Comparison of ENCODE assay signal across 8 cellular contexts in genomic region chr16:58020628-58021521, GRCh38. TPM values are rescaled to one million over a fixed set of nuclear protein-coding genes. Genes with fewer than 3 reads are reported as not detected.
DNase-seq lines count a peak whose midpoint lies in the region; ATAC-seq and TF ChIP-seq lines count a peak whose summit lies in the region.

No MANE protein-coding gene starts in this region.

- no peaks in the 10 kb centered on the region for H3K36me3 ChIP-seq in fibroblast of lung (ENCODE audit: control insufficient read depth, insufficient read depth, low read length)
- peaks cover 62% of the 10 kb centered on the region for H3K36me3 ChIP-seq in neutrophil

- no peaks in the 10 kb centered on the region for H3K9me3 Mint-ChIP-seq in activated T-cell treated with anti-CD3 and anti-CD28 coated beads, Interleukin-2, amount 50 U/mL, for 4 hours

- H3K4me1 ChIP-seq in fibroblast of lung (ENCODE audit: control insufficient read depth, extremely low read depth, insufficient read depth, low read length) (peaks cover 16% of the 10 kb centered on the region), neutrophil (ENCODE audit: control insufficient read depth in 1 of 2, insufficient read depth in 1 of 2, low read depth in 1 of 2, low read length in 1 of 2) (peaks cover 13 to 15% of the 10 kb centered on the region in 2 experiments)

- H3K4me3 Mint-ChIP-seq in activated T-cell treated with anti-CD3 and anti-CD28 coated beads, Interleukin-2, amount 50 U/mL, for 4 hours, result no peak overlapping the region

- no peaks in the 10 kb centered on the region for H3K36me3 Mint-ChIP-seq in activated T-cell treated with anti-CD3 and anti-CD28 coated beads, Interleukin-2, amount 50 U/mL, for 4 hours (ENCODE audit: insufficient read depth)

- no peaks in the 10 kb centered on the region for H3K27me3 Mint-ChIP-seq in activated T-cell treated with anti-CD3 and anti-CD28 coated beads, Interleukin-2, amount 50 U/mL, for 4 hours (ENCODE audit: low read depth)

- ATAC-seq in activated T-cell treated with anti-CD3 and anti-CD28 coated beads, Interleukin-2, amount 50 U/mL, for 4 hours, result peak in 1 of 2 donors; percentile 39
- no peak for ATAC-seq in HG02571 (IDR thresholded peaks at IDR 0.05; ENCODE audit: unreplicated experiment)

- H4K20me1 ChIP-seq in fibroblast of lung (ENCODE audit: control insufficient read depth, extremely low read depth, insufficient read depth, low read length), result no peaks in the 10 kb centered on the region

- TF ChIP-seq CTCF in 22Rv1 (IDR thresholded peaks at IDR 0.05), result peak; percentile 88
- TF ChIP-seq CTCF in GM12864 (IDR thresholded peaks at IDR 0.05; ENCODE audit: low read depth, low read length, missing control alignments), result peak; percentile 76
- TF ChIP-seq CTCF in fibroblast of lung (conservative IDR thresholded peaks at IDR 0.05 in 1 of 2, IDR thresholded peaks at IDR 0.05 in 1 of 2; ENCODE audit: low read depth in 1 of 2, low read length in 2 of 2), result peak; percentile 79 to 80
- TF ChIP-seq CTCF in neutrophil (IDR thresholded peaks at IDR 0.05), result peak; percentile 53

- H3K79me2 ChIP-seq in fibroblast of lung (ENCODE audit: control insufficient read depth, insufficient read depth, low read length), result no peaks in the 10 kb centered on the region

- H3K4me1 Mint-ChIP-seq in activated T-cell treated with anti-CD3 and anti-CD28 coated beads, Interleukin-2, amount 50 U/mL, for 4 hours (ENCODE audit: low read depth), result peaks cover 20% of the 10 kb centered on the region

- H3K27me3 ChIP-seq in fibroblast of lung (ENCODE audit: control insufficient read depth, insufficient read depth, low read length) (no peaks in the 10 kb centered on the region), neutrophil (peaks cover 36% of the 10 kb centered on the region)

- H3K4me2 ChIP-seq in fibroblast of lung (ENCODE audit: extremely low read depth, insufficient read depth, low read length), result no peak overlapping the region

- no peak overlapping the region for H3K9ac ChIP-seq in fibroblast of lung (ENCODE audit: insufficient read depth, low read length)

- DNase-seq in GM12864 (ENCODE audit: low read depth), result no peak
- DNase-seq in NCI-H460 (ENCODE audit: extremely low read depth, low read depth), result peak; percentile 53
- DNase-seq in activated T-cell treated with anti-CD3 and anti-CD28 coated beads, Interleukin-2, amount 50 U/mL, for 4 hours, result peak; percentile 59
- DNase-seq in fibroblast of lung (ENCODE audit: low read depth in 2 of 2), result peak in 1 of 2 donors; percentile 62
- no peak for DNase-seq in NCI-H2081 treated with DMSO at 0.1 percent for 48 hours (lab: John Stamatoyannopoulos, UW)

- H3K27ac ChIP-seq in 22Rv1 (no peak overlapping the region), fibroblast of lung (ENCODE audit: insufficient read depth, low read length) (no peak overlapping the region), neutrophil (no peak overlapping the region)

- no peaks in the 10 kb centered on the region for H3K9me3 ChIP-seq in fibroblast of lung (ENCODE audit: control insufficient read depth, insufficient read depth, low read depth, low read length)
- no peaks in the 10 kb centered on the region for H3K9me3 ChIP-seq in neutrophil

- H3K4me3 ChIP-seq in GM12864 (ENCODE audit: low read depth, low read length) (no peak overlapping the region), fibroblast of lung (replicated peaks in 1 of 4; ENCODE audit: control extremely low read depth in 1 of 4, insufficient read depth in 1 of 4, low read depth in 3 of 4, low read length in 4 of 4) (no peak overlapping the region), neutrophil (ENCODE audit: low read depth in 1 of 2, low read length in 1 of 2) (no peak overlapping the region)

- H2AFZ ChIP-seq in fibroblast of lung (ENCODE audit: low read length), result no peak overlapping the region

RNA-seq across cellular contexts. Expression of gene MMP15, which starts 4.7 kb away (rescaled TPM):
- total RNA-seq in NCI-H460 (2014; rRNA removed; shearing (Covaris generic)), result 4.0 and 4.8 TPM in 2 replicates
- 11.8 and 11.9 TPM in 2 replicates for polyA plus RNA-seq in NCI-H460 (2014; cell fraction: nucleus; rRNA removed)
- 1 to 10 TPM in 1 of 3 donors, under 1 TPM in 2; 0.76 to 1.0 (median 0.95) TPM for total RNA-seq in activated T-cell treated with anti-CD3 and anti-CD28 coated beads, Interleukin-2, amount 50 U/mL, for 4 hours
- total RNA-seq in fibroblast of lung, result 2.1 and 6.4 TPM in 2 replicates
- 0.74 and 1.3 TPM in 2 replicates for polyA plus RNA-seq in fibroblast of lung
- polyA plus RNA-seq in fibroblast of lung (2012), result 1.1 and 2.2 TPM in 2 replicates
- 1.7 and 4.1 TPM in 2 replicates for polyA minus RNA-seq in fibroblast of lung (ENCODE audit: low replicate concordance)

RNA-seq across cellular contexts. Expression of gene USB1, which starts 19.7 kb away (rescaled TPM):
- 14.2 and 17.5 TPM in 2 replicates for total RNA-seq in NCI-H460 (2014; rRNA removed; shearing (Covaris generic))
- 32.8 and 51.6 TPM in 2 replicates for polyA plus RNA-seq in NCI-H460 (2014; cell fraction: nucleus; rRNA removed)
- 10 to 100 TPM; 75.0 to 78.8 (median 75.7) TPM for total RNA-seq in activated T-cell treated with anti-CD3 and anti-CD28 coated beads, Interleukin-2, amount 50 U/mL, for 4 hours
- 14.1 and 18.8 TPM in 2 replicates for total RNA-seq in fibroblast of lung
- 32.7 and 53.2 TPM in 2 replicates for polyA plus RNA-seq in fibroblast of lung
- 33.5 and 46.5 TPM in 2 replicates for polyA plus RNA-seq in fibroblast of lung (2012)
- 51.2 and 168 TPM in 2 replicates for polyA minus RNA-seq in fibroblast of lung (ENCODE audit: low replicate concordance)

RNA-seq across cellular contexts. Expression of gene ZNF319, which starts 20.4 kb away (rescaled TPM):
- total RNA-seq in NCI-H460 (2014; rRNA removed; shearing (Covaris generic)), result 5.9 and 7.6 TPM in 2 replicates
- polyA plus RNA-seq in NCI-H460 (2014; cell fraction: nucleus; rRNA removed), result 6.2 and 6.7 TPM in 2 replicates
- 1 to 10 TPM; 8.1 to 9.0 (median 8.3) TPM for total RNA-seq in activated T-cell treated with anti-CD3 and anti-CD28 coated beads, Interleukin-2, amount 50 U/mL, for 4 hours
- total RNA-seq in fibroblast of lung, result 2.8 and 4.1 TPM in 2 replicates
- polyA plus RNA-seq in fibroblast of lung, result 2.6 and 3.4 TPM in 2 replicates
- 3.4 and 5.4 TPM in 2 replicates for polyA plus RNA-seq in fibroblast of lung (2012)
- 7.5 and 18.7 TPM in 2 replicates for polyA minus RNA-seq in fibroblast of lung (ENCODE audit: low replicate concordance)

RNA-seq across cellular contexts. Expression of gene CNGB1, which starts 49.9 kb away (rescaled TPM):
- total RNA-seq in NCI-H460 (2014; rRNA removed; shearing (Covaris generic)), result not detected in 2 replicates
- not detected in 2 replicates for polyA plus RNA-seq in NCI-H460 (2014; cell fraction: nucleus; rRNA removed)
- not detected for total RNA-seq in activated T-cell treated with anti-CD3 and anti-CD28 coated beads, Interleukin-2, amount 50 U/mL, for 4 hours
- not detected in 2 replicates for total RNA-seq in fibroblast of lung
- not detected in 2 replicates for polyA plus RNA-seq in fibroblast of lung
- polyA plus RNA-seq in fibroblast of lung (2012), result not detected in 2 replicates
- not detected in 2 replicates for polyA minus RNA-seq in fibroblast of lung (ENCODE audit: low replicate concordance)

Comparison
In these comparisons a context has a peak if more than half of its experiments do, and no peak if none do; other contexts are left out.
1. DNase-seq: peak in NCI-H460 (single experiment) and activated T-cell treated with anti-CD3 and anti-CD28 coated beads, Interleukin-2, amount 50 U/mL, for 4 hours (single experiment); none in GM12864 (single experiment) and NCI-H2081 treated with DMSO at 0.1 percent for 48 hours (single experiment).
2. Peak in every context shown above with its lines, with median percentiles within 50 percentile points of each other: CTCF ChIP-seq.